Comparison of ENCODE assay signal across 19 cellular contexts in genomic region chr2:67572721-67573485, GRCh38.
DNase-seq lines count a peak whose midpoint lies in the region; ATAC-seq, FAIRE-seq and TF ChIP-seq lines count a peak whose summit lies in the region.
"Had no signal": no experiment of that assay in that cellular context is flagged by ENCODE, and none has a peak within 500 bp of the region (broad histone marks: within the 10 kb centered on the region; RNA-seq: fewer than 3 reads in every experiment).

No MANE protein-coding gene starts in this region.

- no peak overlapping the region for H3K4me3 Mint-ChIP-seq in CD14-positive monocyte

- H3K27ac ChIP-seq in right atrium auricular region = no peak overlapping the region
- no peak overlapping the region for H3K27ac ChIP-seq in A673 (ENCODE audit: low read depth, low read length, poor library complexity, severe bottlenecking)
- H3K27ac ChIP-seq: brain microvascular endothelial cell, PC-9 had no signal

- no peaks in the 10 kb centered on the region for H3K27me3 Mint-ChIP-seq in CD14-positive monocyte (ENCODE audit: low read depth in 3 of 3)

- H3K4me3 ChIP-seq in right atrium auricular region (no peak overlapping the region), choroid plexus epithelial cell (ENCODE audit: low read depth, low read length) (no peak overlapping the region), A673 (ENCODE audit: low read depth, low read length, poor library complexity, severe bottlenecking) (no peak overlapping the region)
- H3K4me3 ChIP-seq: PC-9, thoracic aorta had no signal

- intact Hi-C loops in left cardiac atrium (cut with DNase I) (no loop called here), CD14-positive monocyte (cut with micrococcal nuclease) (no loop called here), A673 (cut with micrococcal nuclease; ENCODE audit: unreplicated experiment) (no loop called here)

- H3K4me1 Mint-ChIP-seq in CD14-positive monocyte = no peaks in the 10 kb centered on the region

- DNase-seq in left cardiac atrium (peak; percentile 35), right atrium auricular region (ENCODE audit: low spot score) (no peak), choroid plexus epithelial cell (ENCODE audit: low read depth) (peak; percentile 20), lung microvascular endothelial cell (ENCODE audit: low read depth in 2 of 2) (peak; percentile 30 to 87), SIG-M5 (lab: John Stamatoyannopoulos, UW) (no peak), CD14-positive monocyte (ENCODE audit: low spot score) (no peak), HTR-8/SVneo (ENCODE audit: insufficient read length, low spot score) (no peak), A673 (ENCODE audit: low spot score) (no peak)
- DNase-seq: activated CD4-positive, CD25-positive, alpha-beta regulatory T cell; activated gamma-delta T cell treated with Interleukin-2 at 50 U/mL for 16 hours; brain microvascular endothelial cell; Caco-2; glutamatergic neuron; NCI-H146; NCI-H510A treated with DMSO at 0.1 percent for 48 hours; PC-9; stimulated activated CD4-positive, alpha-beta T cell treated with anti-CD3 and anti-CD28 coated beads, Interleukin-1b, Interleukin-23, amount 100 ng/mL, for 48 hours had no signal

- H3K27me3 ChIP-seq in right atrium auricular region (no peaks in the 10 kb centered on the region), A673 (replicated peaks; ENCODE audit: insufficient read depth, low read depth, low read length, poor library complexity) (no peaks in the 10 kb centered on the region)
- H3K27me3 ChIP-seq: brain microvascular endothelial cell had no signal

- no peaks in the 10 kb centered on the region for H3K36me3 Mint-ChIP-seq in CD14-positive monocyte

- peak; percentile 30 to 73 for ATAC-seq in left cardiac atrium

- TF ChIP-seq CTCF in right atrium auricular region (IDR thresholded peaks at IDR 0.05) (no peak), choroid plexus epithelial cell (conservative IDR thresholded peaks at IDR 0.05; ENCODE audit: low read depth, low read length) (no peak), CD14-positive monocyte (IDR thresholded peaks at IDR 0.05) (no peak), A673 (conservative IDR thresholded peaks at IDR 0.05; ENCODE audit: low read depth, low read length) (no peak)

- H3K9me3 Mint-ChIP-seq in CD14-positive monocyte = peaks cover 0 to 8% (median 4%) of the 10 kb centered on the region in 7 donors

- no peak overlapping the region for H3K27ac Mint-ChIP-seq in CD14-positive monocyte

- CTCF ChIA-PET in A673 (lab: Charles Lee) = no interaction called here

- no peak for FAIRE-seq in HTR-8/SVneo (lab: Jason Lieb, UNC)
- FAIRE-seq: GM18507 had no signal

- no peaks in the 10 kb centered on the region for H3K36me3 ChIP-seq in right atrium auricular region
- H3K36me3 ChIP-seq in A673 (ENCODE audit: insufficient read depth, low read length, poor library complexity, severe bottlenecking) = no peaks in the 10 kb centered on the region
- H3K36me3 ChIP-seq: brain microvascular endothelial cell, thoracic aorta had no signal

- no TSS peak for BruUV-seq in A673 (replicated peaks; lab: Mats Ljungman, UMichigan)

- H3K4me1 ChIP-seq in right atrium auricular region = no peaks in the 10 kb centered on the region
- H3K4me1 ChIP-seq in A673 (ENCODE audit: insufficient read depth, low read length, poor library complexity, severe bottlenecking) = peaks cover 7% of the 10 kb centered on the region
- H3K4me1 ChIP-seq: Caco-2 had no signal

- H3K9me3 ChIP-seq in right atrium auricular region (no peaks in the 10 kb centered on the region), A673 (ENCODE audit: low read depth, low read length, poor library complexity, severe bottlenecking) (no peaks in the 10 kb centered on the region)
- H3K9me3 ChIP-seq: Caco-2, thoracic aorta had no signal

- POLR2A ChIA-PET in A673 (lab: Charles Lee; ENCODE audit: low non-redundant PET) = no interaction called here

Comparison
In these comparisons a context has a peak if more than half of its experiments do, and no peak if none do; other contexts are left out.
1. DNase-seq: peak in left cardiac atrium (single experiment), choroid plexus epithelial cell (single experiment) and lung microvascular endothelial cell (2 of 2); none in right atrium auricular region (single experiment), SIG-M5 (single experiment), CD14-positive monocyte (single experiment), HTR-8/SVneo (single experiment) and A673 (single experiment).